Comparison of ENCODE assay signal across 17 cellular contexts in genomic region chr15:89322822-89323221, GRCh38. TPM values are rescaled to one million over a fixed set of nuclear protein-coding genes. Genes with fewer than 3 reads are reported as not detected.
DNase-seq lines count a peak whose midpoint lies in the region; ATAC-seq, FAIRE-seq and TF ChIP-seq lines count a peak whose summit lies in the region.
"Had no signal": no experiment of that assay in that cellular context is flagged by ENCODE, and none has a peak within 500 bp of the region (broad histone marks: within the 10 kb centered on the region; RNA-seq: fewer than 3 reads in every experiment).

No MANE protein-coding gene starts in this region.

- no peaks in the 10 kb centered on the region for H3K9me3 ChIP-seq in prostate gland

- no peak for ATAC-seq in activated naive CD8-positive, alpha-beta T cell treated with anti-CD3 and anti-CD28 coated beads, Interleukin-2, amount 50 U/mL, for 24 hours

- no peak overlapping the region for H3K4me3 Mint-ChIP-seq in activated naive CD8-positive, alpha-beta T cell treated with anti-CD3 and anti-CD28 coated beads for 36 hours
- no peak overlapping the region for H3K4me3 Mint-ChIP-seq in activated naive CD8-positive, alpha-beta T cell treated with anti-CD3 and anti-CD28 coated beads, Interleukin-2, amount 50 U/mL, for 24 hours
- no peak overlapping the region for H3K4me3 Mint-ChIP-seq in IgD-negative memory B cell
- H3K4me3 Mint-ChIP-seq in glutamatergic neuron (ENCODE audit: unreplicated experiment) = no peak overlapping the region
- H3K4me3 Mint-ChIP-seq in type B pancreatic cell = no peak overlapping the region
- H3K4me3 Mint-ChIP-seq: CD4-positive, CD25-positive, alpha-beta regulatory T cell had no signal

- 91% methylated on average over 15 of the region's 15 CpGs for WGBS in prostate gland

- H3K27me3 Mint-ChIP-seq in activated naive CD8-positive, alpha-beta T cell treated with anti-CD3 and anti-CD28 coated beads for 36 hours = no peaks in the 10 kb centered on the region
- no peaks in the 10 kb centered on the region for H3K27me3 Mint-ChIP-seq in activated naive CD8-positive, alpha-beta T cell treated with anti-CD3 and anti-CD28 coated beads, Interleukin-2, amount 50 U/mL, for 24 hours
- H3K27me3 Mint-ChIP-seq in IgD-negative memory B cell (no peaks in the 10 kb centered on the region), glutamatergic neuron (ENCODE audit: unreplicated experiment) (peaks cover 6% of the 10 kb centered on the region), type B pancreatic cell (no peaks in the 10 kb centered on the region)
- H3K27me3 Mint-ChIP-seq: CD4-positive, CD25-positive, alpha-beta regulatory T cell had no signal

- H3K27me3 ChIP-seq in prostate gland (replicated peaks; ENCODE audit: insufficient read depth) = no peaks in the 10 kb centered on the region

- intact Hi-C loops in prostate gland (cut with DNase I) = loop anchor here (10.0 kb wide), 1 partner anchor 428 kb away; the partner anchor contains the start of gene HAPLN3

- no peak overlapping the region for H3K27ac ChIP-seq in prostate gland

- H3K36me3 ChIP-seq in prostate gland = peaks cover 22 to 48% of the 10 kb centered on the region in 2 donors

- peak overlapping the region; percentile 38 for H3K27ac Mint-ChIP-seq in activated naive CD8-positive, alpha-beta T cell treated with anti-CD3 and anti-CD28 coated beads for 36 hours
- no peak overlapping the region for H3K27ac Mint-ChIP-seq in activated naive CD8-positive, alpha-beta T cell treated with anti-CD3 and anti-CD28 coated beads, Interleukin-2, amount 50 U/mL, for 24 hours
- peak overlapping the region in 2 of 3 donors; percentile 33 to 39 for H3K27ac Mint-ChIP-seq in IgD-negative memory B cell
- peak overlapping the region; percentile 68 for H3K27ac Mint-ChIP-seq in glutamatergic neuron (ENCODE audit: unreplicated experiment)
- H3K27ac Mint-ChIP-seq in type B pancreatic cell = peak overlapping the region; percentile 31

- peaks cover 31% of the 10 kb centered on the region for H3K36me3 Mint-ChIP-seq in activated naive CD8-positive, alpha-beta T cell treated with anti-CD3 and anti-CD28 coated beads for 36 hours
- peaks cover 43% of the 10 kb centered on the region for H3K36me3 Mint-ChIP-seq in activated naive CD8-positive, alpha-beta T cell treated with anti-CD3 and anti-CD28 coated beads, Interleukin-2, amount 50 U/mL, for 24 hours (ENCODE audit: low read depth)
- H3K36me3 Mint-ChIP-seq in IgD-negative memory B cell (no peaks in the 10 kb centered on the region), glutamatergic neuron (ENCODE audit: unreplicated experiment) (peaks cover 18% of the 10 kb centered on the region), type B pancreatic cell (peaks cover 19% of the 10 kb centered on the region)

- TF ChIP-seq CTCF in glutamatergic neuron (IDR thresholded peaks at IDR 0.05; ENCODE audit: partially characterized antibody, unreplicated experiment) (no peak), type B pancreatic cell (conservative IDR thresholded peaks at IDR 0.05) (no peak), prostate gland (IDR thresholded peaks at IDR 0.05) (no peak)

- H3K4me1 ChIP-seq in prostate gland (replicated peaks) = no peaks in the 10 kb centered on the region

- H3K4me3 ChIP-seq in prostate gland = no peak overlapping the region

- DNase-seq in activated naive CD8-positive, alpha-beta T cell treated with anti-CD3 and anti-CD28 coated beads for 36 hours = no peak
- no peak for DNase-seq in activated naive CD8-positive, alpha-beta T cell treated with anti-CD3 and anti-CD28 coated beads, Interleukin-2, amount 50 U/mL, for 24 hours
- DNase-seq in glutamatergic neuron (no peak), type B pancreatic cell (ENCODE audit: extremely low spot score, unreplicated experiment) (no peak), frontal cortex (ENCODE audit: low spot score in 2 of 2) (no peak), prostate gland (ENCODE audit: low spot score) (no peak), NCI-H524 treated with DMSO at 0.1 percent for 48 hours (lab: John Stamatoyannopoulos, UW) (no peak)
- DNase-seq: CD4-positive, CD25-positive, alpha-beta regulatory T cell; EL; H7; Kasumi-1; NCI-H1417 treated with DMSO at 0.1 percent for 48 hours; NCI-H2081; NCI-H510A treated with DMSO at 0.1 percent for 48 hours; SHP77 treated with DMSO at 0.1 percent for 48 hours had no signal

- no peaks in the 10 kb centered on the region for H3K9me3 Mint-ChIP-seq in activated naive CD8-positive, alpha-beta T cell treated with anti-CD3 and anti-CD28 coated beads for 36 hours
- no peaks in the 10 kb centered on the region for H3K9me3 Mint-ChIP-seq in activated naive CD8-positive, alpha-beta T cell treated with anti-CD3 and anti-CD28 coated beads, Interleukin-2, amount 50 U/mL, for 24 hours
- H3K9me3 Mint-ChIP-seq in IgD-negative memory B cell (no peaks in the 10 kb centered on the region), glutamatergic neuron (ENCODE audit: unreplicated experiment) (peaks cover 1% of the 10 kb centered on the region), type B pancreatic cell (no peaks in the 10 kb centered on the region)
- H3K9me3 Mint-ChIP-seq: CD4-positive, CD25-positive, alpha-beta regulatory T cell had no signal

- peaks cover 2% of the 10 kb centered on the region for H3K4me1 Mint-ChIP-seq in activated naive CD8-positive, alpha-beta T cell treated with anti-CD3 and anti-CD28 coated beads for 36 hours
- H3K4me1 Mint-ChIP-seq in activated naive CD8-positive, alpha-beta T cell treated with anti-CD3 and anti-CD28 coated beads, Interleukin-2, amount 50 U/mL, for 24 hours = no peaks in the 10 kb centered on the region
- no peaks in the 10 kb centered on the region for H3K4me1 Mint-ChIP-seq in IgD-negative memory B cell
- H3K4me1 Mint-ChIP-seq in glutamatergic neuron (ENCODE audit: low read depth, unreplicated experiment) = no peaks in the 10 kb centered on the region
- no peaks in the 10 kb centered on the region for H3K4me1 Mint-ChIP-seq in type B pancreatic cell (ENCODE audit: unreplicated experiment)

- no peak for TF ChIP-seq POLR2A in prostate gland (IDR thresholded peaks at IDR 0.05)

- no peak for FAIRE-seq in frontal cortex (lab: Jason Lieb, UNC)
- FAIRE-seq: RCC 7860 had no signal

RNA-seq across cellular contexts. Expression of gene POLG, which starts 11.8 kb away (rescaled TPM):
- total RNA-seq in activated naive CD8-positive, alpha-beta T cell treated with anti-CD3 and anti-CD28 coated beads for 36 hours = 100 to 1,000 TPM in 1 of 2 experiments, 10 to 100 TPM in 1; 96.1 to 102 TPM
- polyA plus RNA-seq in IgD-negative memory B cell = 46.5 TPM
- total RNA-seq in glutamatergic neuron (ENCODE audit: unreplicated experiment) (55.4 TPM), type B pancreatic cell (ENCODE audit: low replicate concordance) (55.0 and 59.0 TPM in 2 replicates), frontal cortex (39.1 TPM), prostate gland (10 to 100 TPM; 54.3 to 92.0 TPM)
